In genomic region chr18:78649421-78649820, GRCh38 we compare ENCODE assay signal across 31 cellular contexts.
"Had no signal": no experiment of that assay in that cellular context is flagged by ENCODE, and none has a peak within 500 bp of the region (broad histone marks: within the 10 kb centered on the region; RNA-seq: fewer than 3 reads in every experiment).

No MANE protein-coding gene starts in this region.

- H3K4me1 ChIP-seq: adrenal gland, body of pancreas, breast epithelium had no signal

- H3K27me3 Mint-ChIP-seq: activated B cell treated with CpG ODN at 0.5 μM for 24 hours; activated CD4-positive, alpha-beta memory T cell treated with anti-CD3 and anti-CD28 coated beads for 36 hours; activated CD4-positive, alpha-beta T cell treated with anti-CD3 and anti-CD28 coated beads, Interleukin-2, amount 10 ng/mL, durations not matched to agents 24 days and 14 days; activated CD8-positive, alpha-beta T cell treated with anti-CD3 and anti-CD28 coated beads for 36 hours; activated naive CD8-positive, alpha-beta T cell treated with anti-CD3 and anti-CD28 coated beads for 36 hours; T-cell had no signal

- H3K9me3 ChIP-seq: adrenal gland, body of pancreas had no signal

- H3K4me3 ChIP-seq: adrenal gland, body of pancreas, breast epithelium had no signal

- H3K27ac Mint-ChIP-seq: activated B cell treated with CpG ODN at 0.5 μM for 24 hours; activated CD4-positive, alpha-beta memory T cell treated with anti-CD3 and anti-CD28 coated beads for 36 hours; activated CD4-positive, alpha-beta T cell treated with anti-CD3 and anti-CD28 coated beads, Interleukin-2, amount 10 ng/mL, durations not matched to agents 24 days and 14 days; activated CD8-positive, alpha-beta T cell treated with anti-CD3 and anti-CD28 coated beads for 36 hours; activated naive CD4-positive, alpha-beta T cell treated with anti-CD3 and anti-CD28 coated beads for 36 hours; activated naive CD4-positive, alpha-beta T cell treated with anti-CD3 and anti-CD28 coated beads, Interleukin-2, amount 50 U/mL, for 72 hours; activated naive CD8-positive, alpha-beta T cell treated with anti-CD3 and anti-CD28 coated beads for 36 hours; activated T-cell treated with anti-CD3 and anti-CD28 coated beads, Interleukin-2, amount 50 U/mL, for 72 hours; activated T-helper 1 cell treated with anti-CD3 and anti-CD28 coated beads, Interleukin-12 subunit alpha, Interleukin-12 subunit beta, Interleukin-2, Interleukin-4 antibody, amounts not matched to agents 30 ng/mL and 10 ng/mL and 1 ng/mL, durations not matched to agents 14 hours and 24 hours and 36 hours; activated T-helper 17 cell treated with anti-CD3 and anti-CD28 coated beads, Interleukin-2, amount 50 U/mL, for 72 hours; T-cell; T-helper 17 cell had no signal

- H3K36me3 ChIP-seq: adrenal gland, brain microvascular endothelial cell, breast epithelium had no signal

- H3K27ac ChIP-seq: adrenal gland, body of pancreas, brain microvascular endothelial cell, breast epithelium, VCaP had no signal

- DNase-seq: activated B cell treated with CpG ODN at 0.5 μM for 24 hours; activated CD4-positive, alpha-beta memory T cell treated with anti-CD3 and anti-CD28 coated beads for 36 hours; activated CD4-positive, alpha-beta T cell treated with anti-CD3 and anti-CD28 coated beads for 4 hours; activated CD4-positive, alpha-beta T cell treated with anti-CD3 and anti-CD28 coated beads, Interleukin-2, amount 10 ng/mL, durations not matched to agents 24 days and 14 days; activated CD4-positive, alpha-beta T cell treated with anti-CD3 and anti-CD28 coated beads, Interleukin-2, amount 50 U/mL, for 1 hour; activated CD4-positive, alpha-beta T cell treated with anti-CD3 and anti-CD28 coated beads, Interleukin-2, amount 50 U/mL, for 4 hours; activated CD4-positive, CD25-positive, alpha-beta regulatory T cell treated with anti-CD3 and anti-CD28 coated beads, Interleukin-2, amount 50 U/mL, for 72 hours; activated CD8-positive, alpha-beta memory T cell treated with anti-CD3 and anti-CD28 coated beads, Interleukin-2, amount 50 U/mL, for 4 hours; activated CD8-positive, alpha-beta T cell treated with anti-CD3 and anti-CD28 coated beads for 36 hours; activated gamma-delta T cell treated with Interleukin-2 at 50 U/mL for 16 hours; activated naive CD4-positive, alpha-beta T cell; activated naive CD4-positive, alpha-beta T cell treated with anti-CD3 and anti-CD28 coated beads for 36 hours; activated naive CD4-positive, alpha-beta T cell treated with anti-CD3 and anti-CD28 coated beads, Interleukin-2, amount 50 U/mL, for 16 hours; activated naive CD8-positive, alpha-beta T cell treated with anti-CD3 and anti-CD28 coated beads for 36 hours; activated T-cell treated with anti-CD3 and anti-CD28 coated beads for 4 hours; activated T-cell treated with anti-CD3 and anti-CD28 coated beads, Interleukin-2, amount 50 U/mL, for 1 hour; activated T-cell treated with anti-CD3 and anti-CD28 coated beads, Interleukin-2, amount 50 U/mL, for 4 hours; activated T-cell treated with anti-CD3 and anti-CD28 coated beads, Interleukin-2, amount 50 U/mL, for 72 hours; adrenal gland; amniotic stem cell; aorta; body of pancreas; brain microvascular endothelial cell; central memory CD4-positive, alpha-beta T cell; T-cell; T-helper 17 cell had no signal

- H3K4me1 Mint-ChIP-seq: activated B cell treated with CpG ODN at 0.5 μM for 24 hours; activated CD4-positive, alpha-beta T cell treated with anti-CD3 and anti-CD28 coated beads, Interleukin-2, amount 10 ng/mL, durations not matched to agents 24 days and 14 days; activated naive CD8-positive, alpha-beta T cell treated with anti-CD3 and anti-CD28 coated beads for 36 hours; activated T-helper 17 cell treated with anti-CD3 and anti-CD28 coated beads, Interleukin-2, amount 50 U/mL, for 72 hours; T-helper 17 cell had no signal

- H3K27me3 ChIP-seq: adrenal gland, body of pancreas, brain microvascular endothelial cell, breast epithelium had no signal

- H3K36me3 Mint-ChIP-seq: activated naive CD8-positive, alpha-beta T cell treated with anti-CD3 and anti-CD28 coated beads for 36 hours; T-cell had no signal

- ATAC-seq: activated CD8-positive, alpha-beta T cell treated with anti-CD3 and anti-CD28 coated beads for 36 hours; activated naive CD4-positive, alpha-beta T cell treated with anti-CD3 and anti-CD28 coated beads, Interleukin-2, amount 50 U/mL, for 72 hours; activated T-cell treated with anti-CD3 and anti-CD28 coated beads, Interleukin-2, amount 50 U/mL, for 4 hours; activated T-cell treated with anti-CD3 and anti-CD28 coated beads, Interleukin-2, amount 50 U/mL, for 72 hours; activated T-helper 17 cell treated with anti-CD3 and anti-CD28 coated beads, Interleukin-2, amount 50 U/mL, for 72 hours; body of pancreas; T-cell; T-helper 17 cell had no signal

- H3K4me3 Mint-ChIP-seq: activated B cell treated with CpG ODN at 0.5 μM for 24 hours; activated CD4-positive, alpha-beta memory T cell treated with anti-CD3 and anti-CD28 coated beads for 36 hours; activated CD4-positive, alpha-beta T cell treated with anti-CD3 and anti-CD28 coated beads, Interleukin-2, amount 10 ng/mL, durations not matched to agents 24 days and 14 days; activated CD8-positive, alpha-beta T cell treated with anti-CD3 and anti-CD28 coated beads for 36 hours; activated naive CD4-positive, alpha-beta T cell treated with anti-CD3 and anti-CD28 coated beads for 36 hours; activated naive CD8-positive, alpha-beta T cell treated with anti-CD3 and anti-CD28 coated beads for 36 hours; activated T-cell treated with anti-CD3 and anti-CD28 coated beads, Interleukin-2, amount 50 U/mL, for 4 hours; activated T-cell treated with anti-CD3 and anti-CD28 coated beads, Interleukin-2, amount 50 U/mL, for 72 hours; activated T-helper 1 cell treated with anti-CD3 and anti-CD28 coated beads, Interleukin-12 subunit alpha, Interleukin-12 subunit beta, Interleukin-2, Interleukin-4 antibody, amounts not matched to agents 30 ng/mL and 10 ng/mL and 1 ng/mL, durations not matched to agents 14 hours and 24 hours and 36 hours; activated T-helper 17 cell treated with anti-CD3 and anti-CD28 coated beads, Interleukin-2, amount 50 U/mL, for 72 hours; T-cell; T-helper 17 cell had no signal

- H3K9me3 Mint-ChIP-seq: activated naive CD8-positive, alpha-beta T cell treated with anti-CD3 and anti-CD28 coated beads for 36 hours; activated T-helper 17 cell treated with anti-CD3 and anti-CD28 coated beads, Interleukin-2, amount 50 U/mL, for 72 hours had no signal
